In genomic region chr14:60658909-60659585, GRCh38 we compare ENCODE assay signal across 1 cellular context.
TF ChIP-seq lines count a peak whose summit lies in the region.

No MANE protein-coding gene starts in this region.

TF ChIP-seq in HEK293, 187 proteins besides CTCF, POLR2A, EP300 and RAD21 (continued from another document and continues in another):
- TF ChIP-seq ZNF488 (tag by site-specific recombination; IDR thresholded peaks at IDR 0.05) (no peak), ZEB2 (tag by site-specific recombination; IDR thresholded peaks at IDR 0.05) (peak; percentile 85), ZSCAN4 (tag by site-specific recombination; IDR thresholded peaks at IDR 0.05) (peak; percentile 12; the same call in 1 of the 2 replicates), ZNF175 (tag by site-specific recombination; IDR thresholded peaks at IDR 0.05) (no peak), OSR2 (tag by site-specific recombination; IDR thresholded peaks at IDR 0.05) (peak; percentile 69), ZNF785 (tag by site-specific recombination; IDR thresholded peaks at IDR 0.05) (no peak), KLF16 (tag by site-specific recombination; IDR thresholded peaks at IDR 0.05) (no peak), ZNF514 (tag by site-specific recombination; IDR thresholded peaks at IDR 0.05) (no peak), EGR2 (tag by site-specific recombination; IDR thresholded peaks at IDR 0.05; ENCODE audit: low read depth) (no peak), ZBTB49 (tag by site-specific recombination; IDR thresholded peaks at IDR 0.05; ENCODE audit: low read depth) (no peak), TCF7L2 (IDR thresholded peaks at IDR 0.05; ENCODE audit: borderline replicate concordance, low read depth, low read length) (peak; percentile 98), PBX3 (CRISPR knock-in tag; IDR thresholded peaks at IDR 0.05) (no peak), IKZF3 (tag by site-specific recombination; IDR thresholded peaks at IDR 0.05) (peak; percentile 98), ZNF664 (tag by site-specific recombination; IDR thresholded peaks at IDR 0.05) (no peak), PRDM4 (tag by site-specific recombination; IDR thresholded peaks at IDR 0.05) (peak; percentile 86), ZNF112 (tag by site-specific recombination; IDR thresholded peaks at IDR 0.05) (no peak), ZNF121 (tag by site-specific recombination; IDR thresholded peaks at IDR 0.05) (no peak), ZNF544 (tag by site-specific recombination; IDR thresholded peaks at IDR 0.05) (no peak), BCL6B (tag by site-specific recombination; IDR thresholded peaks at IDR 0.05) (0 out of 2 replicates have a peak, but pooled peaks have one; percentile 14), SP7 (tag by site-specific recombination; IDR thresholded peaks at IDR 0.05) (peak; percentile 86), ZNF530 (tag by site-specific recombination; IDR thresholded peaks at IDR 0.05; ENCODE audit: low read depth) (no peak), ZNF701 (tag by site-specific recombination; IDR thresholded peaks at IDR 0.05) (no peak), PRDM2 (tag by site-specific recombination; IDR thresholded peaks at IDR 0.05; ENCODE audit: borderline replicate concordance) (no peak), PRDM10 (tag by site-specific recombination; IDR thresholded peaks at IDR 0.05) (peak; percentile 48), ZNF596 (tag by site-specific recombination; IDR thresholded peaks at IDR 0.05) (no peak), ZNF394 (tag by site-specific recombination; IDR thresholded peaks at IDR 0.05; ENCODE audit: borderline replicate concordance) (peak; percentile 67), ZNF639 (tag by site-specific recombination; IDR thresholded peaks at IDR 0.05) (peak; percentile 60; the same call in 1 of the 2 replicates), ZNF423 (tag by site-specific recombination; IDR thresholded peaks at IDR 0.05) (no peak), ZNF610 (tag by site-specific recombination; IDR thresholded peaks at IDR 0.05; ENCODE audit: borderline replicate concordance) (no peak), ZNF76 (tag by site-specific recombination; IDR thresholded peaks at IDR 0.05; ENCODE audit: borderline replicate concordance, low read depth) (0 out of 2 replicates have a peak, but pooled peaks have one; percentile 17), ZNF214 (tag by site-specific recombination; IDR thresholded peaks at IDR 0.05; ENCODE audit: borderline replicate concordance) (no peak), ZNF580 (tag by site-specific recombination; IDR thresholded peaks at IDR 0.05) (no peak), ZNF132 (tag by site-specific recombination; IDR thresholded peaks at IDR 0.05; ENCODE audit: borderline replicate concordance) (no peak), BCL11A (tag by site-specific recombination; IDR thresholded peaks at IDR 0.05; ENCODE audit: low read depth) (peak; percentile 86)
